ENCODE assay signal across 1 cellular context in the genomic region with DNA sequence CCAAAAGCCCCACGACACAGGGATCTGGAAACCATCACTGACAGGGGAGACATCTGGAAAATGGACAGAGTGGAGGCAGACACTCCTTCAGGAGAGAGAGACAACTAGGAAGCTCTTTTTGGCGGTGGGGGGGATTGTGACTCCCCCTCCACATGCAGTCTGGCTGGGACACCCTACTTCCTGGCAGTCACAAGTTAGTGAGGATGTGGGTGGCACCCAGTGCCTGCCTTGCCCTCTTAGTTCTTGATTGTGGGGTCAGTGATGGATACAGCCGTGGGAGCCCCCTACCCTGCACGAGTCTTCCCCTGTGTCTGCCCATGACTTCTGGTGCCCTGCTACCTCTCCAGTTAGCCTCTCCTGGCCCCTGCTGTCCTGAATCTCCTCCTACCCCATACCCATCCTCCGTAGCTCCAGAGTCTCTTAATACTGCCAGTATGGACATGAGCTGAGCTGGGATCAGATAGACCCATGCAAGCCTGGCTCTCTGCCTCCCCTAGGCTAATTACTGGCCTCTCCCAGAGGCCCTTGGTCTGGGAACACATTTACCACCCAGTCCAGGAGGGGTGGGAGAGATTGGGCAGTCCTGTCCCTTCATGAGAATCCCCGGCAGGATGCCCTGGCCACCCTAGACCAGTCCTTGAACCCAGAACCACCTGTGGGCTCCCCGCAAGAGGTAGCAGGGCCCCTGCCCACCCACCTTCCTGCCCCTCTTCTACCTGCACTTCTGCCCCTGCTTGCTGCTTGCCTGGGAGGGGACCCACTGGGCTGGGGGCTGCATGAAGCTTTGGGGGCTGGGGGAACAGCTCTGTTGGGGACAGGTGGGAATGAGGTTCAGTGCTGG.
TF ChIP-seq lines count a peak whose summit lies in the region.

No MANE protein-coding gene starts in this region.

TF ChIP-seq in WTC11, 78 proteins besides CTCF, POLR2A, EP300 and RAD21 (continued from another document):
- no peak for TF ChIP-seq RELA (CRISPR knock-in tag; IDR thresholded peaks at IDR 0.05; ENCODE audit: borderline replicate concordance)
- no peak for TF ChIP-seq NR2C2 (CRISPR knock-in tag; IDR thresholded peaks at IDR 0.05)
- TF ChIP-seq SP1 (CRISPR knock-in tag; conservative IDR thresholded peaks at IDR 0.05) = no peak
- TF ChIP-seq, protein P1, sequence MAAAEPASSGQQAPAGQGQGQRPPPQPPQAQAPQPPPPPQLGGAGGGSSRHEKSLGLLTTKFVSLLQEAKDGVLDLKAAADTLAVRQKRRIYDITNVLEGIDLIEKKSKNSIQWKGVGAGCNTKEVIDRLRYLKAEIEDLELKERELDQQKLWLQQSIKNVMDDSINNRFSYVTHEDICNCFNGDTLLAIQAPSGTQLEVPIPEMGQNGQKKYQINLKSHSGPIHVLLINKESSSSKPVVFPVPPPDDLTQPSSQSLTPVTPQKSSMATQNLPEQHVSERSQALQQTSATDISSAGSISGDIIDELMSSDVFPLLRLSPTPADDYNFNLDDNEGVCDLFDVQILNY (CRISPR knock-in tag; IDR thresholded peaks at IDR 0.05) = no peak
- no peak for TF ChIP-seq ETV6 (CRISPR knock-in tag; IDR thresholded peaks at IDR 0.05)
- TF ChIP-seq, protein P2, sequence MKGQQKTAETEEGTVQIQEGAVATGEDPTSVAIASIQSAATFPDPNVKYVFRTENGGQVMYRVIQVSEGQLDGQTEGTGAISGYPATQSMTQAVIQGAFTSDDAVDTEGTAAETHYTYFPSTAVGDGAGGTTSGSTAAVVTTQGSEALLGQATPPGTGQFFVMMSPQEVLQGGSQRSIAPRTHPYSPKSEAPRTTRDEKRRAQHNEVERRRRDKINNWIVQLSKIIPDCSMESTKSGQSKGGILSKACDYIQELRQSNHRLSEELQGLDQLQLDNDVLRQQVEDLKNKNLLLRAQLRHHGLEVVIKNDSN (CRISPR knock-in tag; IDR thresholded peaks at IDR 0.05) = no peak
- no peak for TF ChIP-seq ZNF671 (CRISPR knock-in tag; IDR thresholded peaks at IDR 0.05)
- TF ChIP-seq, protein P3, sequence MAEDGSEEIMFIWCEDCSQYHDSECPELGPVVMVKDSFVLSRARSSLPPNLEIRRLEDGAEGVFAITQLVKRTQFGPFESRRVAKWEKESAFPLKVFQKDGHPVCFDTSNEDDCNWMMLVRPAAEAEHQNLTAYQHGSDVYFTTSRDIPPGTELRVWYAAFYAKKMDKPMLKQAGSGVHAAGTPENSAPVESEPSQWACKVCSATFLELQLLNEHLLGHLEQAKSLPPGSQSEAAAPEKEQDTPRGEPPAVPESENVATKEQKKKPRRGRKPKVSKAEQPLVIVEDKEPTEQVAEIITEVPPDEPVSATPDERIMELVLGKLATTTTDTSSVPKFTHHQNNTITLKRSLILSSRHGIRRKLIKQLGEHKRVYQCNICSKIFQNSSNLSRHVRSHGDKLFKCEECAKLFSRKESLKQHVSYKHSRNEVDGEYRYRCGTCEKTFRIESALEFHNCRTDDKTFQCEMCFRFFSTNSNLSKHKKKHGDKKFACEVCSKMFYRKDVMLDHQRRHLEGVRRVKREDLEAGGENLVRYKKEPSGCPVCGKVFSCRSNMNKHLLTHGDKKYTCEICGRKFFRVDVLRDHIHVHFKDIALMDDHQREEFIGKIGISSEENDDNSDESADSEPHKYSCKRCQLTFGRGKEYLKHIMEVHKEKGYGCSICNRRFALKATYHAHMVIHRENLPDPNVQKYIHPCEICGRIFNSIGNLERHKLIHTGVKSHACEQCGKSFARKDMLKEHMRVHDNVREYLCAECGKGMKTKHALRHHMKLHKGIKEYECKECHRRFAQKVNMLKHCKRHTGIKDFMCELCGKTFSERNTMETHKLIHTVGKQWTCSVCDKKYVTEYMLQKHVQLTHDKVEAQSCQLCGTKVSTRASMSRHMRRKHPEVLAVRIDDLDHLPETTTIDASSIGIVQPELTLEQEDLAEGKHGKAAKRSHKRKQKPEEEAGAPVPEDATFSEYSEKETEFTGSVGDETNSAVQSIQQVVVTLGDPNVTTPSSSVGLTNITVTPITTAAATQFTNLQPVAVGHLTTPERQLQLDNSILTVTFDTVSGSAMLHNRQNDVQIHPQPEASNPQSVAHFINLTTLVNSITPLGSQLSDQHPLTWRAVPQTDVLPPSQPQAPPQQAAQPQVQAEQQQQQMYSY (CRISPR knock-in tag; IDR thresholded peaks at IDR 0.05) = no peak
- TF ChIP-seq CREM (CRISPR knock-in tag; IDR thresholded peaks at IDR 0.05) = no peak
- TF ChIP-seq, protein P4, sequence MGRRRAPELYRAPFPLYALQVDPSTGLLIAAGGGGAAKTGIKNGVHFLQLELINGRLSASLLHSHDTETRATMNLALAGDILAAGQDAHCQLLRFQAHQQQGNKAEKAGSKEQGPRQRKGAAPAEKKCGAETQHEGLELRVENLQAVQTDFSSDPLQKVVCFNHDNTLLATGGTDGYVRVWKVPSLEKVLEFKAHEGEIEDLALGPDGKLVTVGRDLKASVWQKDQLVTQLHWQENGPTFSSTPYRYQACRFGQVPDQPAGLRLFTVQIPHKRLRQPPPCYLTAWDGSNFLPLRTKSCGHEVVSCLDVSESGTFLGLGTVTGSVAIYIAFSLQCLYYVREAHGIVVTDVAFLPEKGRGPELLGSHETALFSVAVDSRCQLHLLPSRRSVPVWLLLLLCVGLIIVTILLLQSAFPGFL (CRISPR knock-in tag; IDR thresholded peaks at IDR 0.05; ENCODE audit: borderline replicate concordance) = no peak
- TF ChIP-seq MXD4 (CRISPR knock-in tag; IDR thresholded peaks at IDR 0.05; ENCODE audit: borderline replicate concordance) = no peak
- TF ChIP-seq, protein P5, sequence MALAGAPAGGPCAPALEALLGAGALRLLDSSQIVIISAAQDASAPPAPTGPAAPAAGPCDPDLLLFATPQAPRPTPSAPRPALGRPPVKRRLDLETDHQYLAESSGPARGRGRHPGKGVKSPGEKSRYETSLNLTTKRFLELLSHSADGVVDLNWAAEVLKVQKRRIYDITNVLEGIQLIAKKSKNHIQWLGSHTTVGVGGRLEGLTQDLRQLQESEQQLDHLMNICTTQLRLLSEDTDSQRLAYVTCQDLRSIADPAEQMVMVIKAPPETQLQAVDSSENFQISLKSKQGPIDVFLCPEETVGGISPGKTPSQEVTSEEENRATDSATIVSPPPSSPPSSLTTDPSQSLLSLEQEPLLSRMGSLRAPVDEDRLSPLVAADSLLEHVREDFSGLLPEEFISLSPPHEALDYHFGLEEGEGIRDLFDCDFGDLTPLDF (CRISPR knock-in tag; IDR thresholded peaks at IDR 0.05) = no peak
- TF ChIP-seq TEAD4 (CRISPR knock-in tag; IDR thresholded peaks at IDR 0.05) = no peak
- TF ChIP-seq, protein P6, sequence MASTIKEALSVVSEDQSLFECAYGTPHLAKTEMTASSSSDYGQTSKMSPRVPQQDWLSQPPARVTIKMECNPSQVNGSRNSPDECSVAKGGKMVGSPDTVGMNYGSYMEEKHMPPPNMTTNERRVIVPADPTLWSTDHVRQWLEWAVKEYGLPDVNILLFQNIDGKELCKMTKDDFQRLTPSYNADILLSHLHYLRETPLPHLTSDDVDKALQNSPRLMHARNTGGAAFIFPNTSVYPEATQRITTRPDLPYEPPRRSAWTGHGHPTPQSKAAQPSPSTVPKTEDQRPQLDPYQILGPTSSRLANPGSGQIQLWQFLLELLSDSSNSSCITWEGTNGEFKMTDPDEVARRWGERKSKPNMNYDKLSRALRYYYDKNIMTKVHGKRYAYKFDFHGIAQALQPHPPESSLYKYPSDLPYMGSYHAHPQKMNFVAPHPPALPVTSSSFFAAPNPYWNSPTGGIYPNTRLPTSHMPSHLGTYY (CRISPR knock-in tag; IDR thresholded peaks at IDR 0.05) = no peak
- TF ChIP-seq, protein P7, sequence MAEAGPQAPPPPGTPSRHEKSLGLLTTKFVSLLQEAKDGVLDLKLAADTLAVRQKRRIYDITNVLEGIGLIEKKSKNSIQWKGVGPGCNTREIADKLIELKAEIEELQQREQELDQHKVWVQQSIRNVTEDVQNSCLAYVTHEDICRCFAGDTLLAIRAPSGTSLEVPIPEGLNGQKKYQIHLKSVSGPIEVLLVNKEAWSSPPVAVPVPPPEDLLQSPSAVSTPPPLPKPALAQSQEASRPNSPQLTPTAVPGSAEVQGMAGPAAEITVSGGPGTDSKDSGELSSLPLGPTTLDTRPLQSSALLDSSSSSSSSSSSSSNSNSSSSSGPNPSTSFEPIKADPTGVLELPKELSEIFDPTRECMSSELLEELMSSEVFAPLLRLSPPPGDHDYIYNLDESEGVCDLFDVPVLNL (CRISPR knock-in tag; IDR thresholded peaks at IDR 0.05; ENCODE audit: borderline replicate concordance, low read depth) = no peak
